In the genomic region with DNA sequence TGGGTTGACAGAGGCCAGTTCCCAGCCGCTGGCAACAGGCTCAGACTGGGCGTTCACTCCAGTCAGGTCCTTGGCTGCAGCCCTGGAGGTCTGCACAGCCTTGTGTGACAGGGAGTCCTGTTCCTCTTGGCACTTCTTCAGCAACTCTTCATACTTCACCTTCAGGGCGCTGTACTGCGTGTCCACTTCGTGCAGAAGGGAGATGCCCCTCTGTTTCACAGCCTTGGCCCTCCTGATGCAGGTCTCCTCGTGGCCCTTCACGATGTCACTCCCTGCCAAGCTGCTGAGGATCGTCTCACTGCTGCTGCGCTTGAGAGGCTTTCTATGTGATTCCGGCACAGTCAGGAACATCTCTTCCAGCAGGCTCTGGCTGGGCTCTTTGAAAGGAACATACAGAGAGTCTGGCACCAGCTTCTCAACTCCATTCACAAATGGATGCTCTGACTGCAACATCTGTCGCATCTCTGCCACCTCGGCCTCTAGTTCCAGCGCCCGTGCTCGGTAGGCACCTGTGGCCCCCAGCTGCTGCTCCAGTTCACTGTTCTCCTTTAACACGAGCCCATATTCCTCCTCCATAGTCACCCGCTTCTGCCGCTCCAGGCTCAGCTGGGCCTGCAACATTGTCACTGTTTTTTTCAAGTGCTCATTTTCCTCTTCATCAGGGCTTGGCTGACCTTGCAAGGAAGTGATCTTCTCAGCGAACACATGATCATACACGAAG, we compare ENCODE assay signal across 14 cellular contexts. TPM values are rescaled to one million over a fixed set of nuclear protein-coding genes. Genes with fewer than 3 reads are reported as not detected.
DNase-seq lines count a peak whose midpoint lies in the region; ATAC-seq and TF ChIP-seq lines count a peak whose summit lies in the region.
"Had no signal": no experiment of that assay in that cellular context is flagged by ENCODE, and none has a peak within 500 bp of the region (broad histone marks: within the 10 kb centered on the region; RNA-seq: fewer than 3 reads in every experiment).

No MANE protein-coding gene starts in this region.

- H3K4me3 Mint-ChIP-seq in activated T-cell treated with anti-CD3 and anti-CD28 coated beads, Interleukin-2, amount 50 U/mL, for 72 hours: no peak overlapping the region
- no peak overlapping the region for H3K4me3 Mint-ChIP-seq in T-helper 17 cell
- H3K4me3 Mint-ChIP-seq: activated B cell treated with CpG ODN at 0.5 μM for 24 hours; stimulated activated naive B cell treated with anti-CD40 and anti-IgM and Interleukin-4, amounts not matched to agents 10 μg/mL and 1 μg/mL and 100 μg/mL, for 72 hours had no signal

- H3K27me3 ChIP-seq in heart left ventricle: no peaks in the 10 kb centered on the region
- H3K27me3 ChIP-seq: colonic mucosa had no signal

- peaks cover 7 to 35% of the 10 kb centered on the region in 2 donors for H3K36me3 Mint-ChIP-seq in activated T-cell treated with anti-CD3 and anti-CD28 coated beads, Interleukin-2, amount 50 U/mL, for 72 hours (ENCODE audit: insufficient read depth in 2 of 2)
- H3K36me3 Mint-ChIP-seq in T-helper 17 cell (ENCODE audit: low read depth): peaks cover 6% of the 10 kb centered on the region

- no peaks in the 10 kb centered on the region for H3K27me3 Mint-ChIP-seq in activated T-cell treated with anti-CD3 and anti-CD28 coated beads, Interleukin-2, amount 50 U/mL, for 72 hours (ENCODE audit: low read depth)
- no peaks in the 10 kb centered on the region for H3K27me3 Mint-ChIP-seq in T-helper 17 cell
- H3K27me3 Mint-ChIP-seq: activated B cell treated with CpG ODN at 0.5 μM for 24 hours; stimulated activated naive B cell treated with anti-CD40 and anti-IgM and Interleukin-4, amounts not matched to agents 10 μg/mL and 1 μg/mL and 100 μg/mL, for 72 hours had no signal

- 70 to 81% (median 76%) methylated on average over 20 of the region's 20 CpGs for WGBS in heart left ventricle, 4 donors

- ATAC-seq in activated T-cell treated with anti-CD3 and anti-CD28 coated beads, Interleukin-2, amount 50 U/mL, for 72 hours (replicated peaks in 1 of 2): no peak
- ATAC-seq in T-helper 17 cell: no peak
- peak; percentile 88 to 99 (median 96) for ATAC-seq in heart left ventricle
- no peak for ATAC-seq in HG02884 (IDR thresholded peaks at IDR 0.05; ENCODE audit: unreplicated experiment)
- no peak for ATAC-seq in HG02763 (IDR thresholded peaks at IDR 0.05; ENCODE audit: unreplicated experiment)
- ATAC-seq: stimulated activated naive B cell treated with anti-CD40 and anti-IgM and Interleukin-4, amounts not matched to agents 10 μg/mL and 1 μg/mL and 100 μg/mL, for 72 hours had no signal

- no peaks in the 10 kb centered on the region for H3K9me3 Mint-ChIP-seq in activated T-cell treated with anti-CD3 and anti-CD28 coated beads, Interleukin-2, amount 50 U/mL, for 72 hours
- H3K9me3 Mint-ChIP-seq: activated B cell treated with CpG ODN at 0.5 μM for 24 hours; stimulated activated naive B cell treated with anti-CD40 and anti-IgM and Interleukin-4, amounts not matched to agents 10 μg/mL and 1 μg/mL and 100 μg/mL, for 72 hours had no signal

- H3K9me3 ChIP-seq in T-helper 17 cell (ENCODE audit: control insufficient read depth, low read length, poor library complexity, severe bottlenecking): no peaks in the 10 kb centered on the region
- H3K9me3 ChIP-seq in heart left ventricle: no peaks in the 10 kb centered on the region
- H3K9me3 ChIP-seq: colonic mucosa had no signal

- no peak for DNase-seq in activated T-cell treated with anti-CD3 and anti-CD28 coated beads, Interleukin-2, amount 50 U/mL, for 72 hours
- DNase-seq in activated T-cell treated with anti-CD3 and anti-CD28 coated beads, Interleukin-2, amount 50 U/mL, for 48 hours: no peak
- DNase-seq in T-helper 17 cell (no peak), heart left ventricle (peak in 4 of 5 donors; percentile 33 to 74 (median 68)), pons (ENCODE audit: low spot score) (peak; percentile 17)
- no peak for DNase-seq in effector CD4-positive, alpha-beta T cell
- DNase-seq: activated B cell treated with CpG ODN at 0.5 μM for 24 hours; colonic mucosa; NCI-H2081; NCI-H526 treated with DMSO at 0.1 percent for 48 hours; stimulated activated naive B cell treated with anti-CD40 and anti-IgM and Interleukin-4, amounts not matched to agents 10 μg/mL and 1 μg/mL and 100 μg/mL, for 72 hours had no signal

- intact Hi-C loops in heart left ventricle (cut with DNase I): no loop called here

- peak overlapping the region; percentile 83 for H3K27ac Mint-ChIP-seq in activated T-cell treated with anti-CD3 and anti-CD28 coated beads, Interleukin-2, amount 50 U/mL, for 72 hours
- H3K27ac Mint-ChIP-seq in T-helper 17 cell: peak overlapping the region; percentile 45

- no peak for TF ChIP-seq CTCF in heart left ventricle (IDR thresholded peaks at IDR 0.05)

- peaks cover 9% of the 10 kb centered on the region for H3K4me1 Mint-ChIP-seq in activated T-cell treated with anti-CD3 and anti-CD28 coated beads, Interleukin-2, amount 50 U/mL, for 72 hours (ENCODE audit: low read depth)
- H3K4me1 Mint-ChIP-seq in T-helper 17 cell: peaks cover 15% of the 10 kb centered on the region
- H3K4me1 Mint-ChIP-seq: activated B cell treated with CpG ODN at 0.5 μM for 24 hours had no signal

- peaks cover 0 to 19% (median 4%) of the 10 kb centered on the region in 12 donors for H3K4me1 ChIP-seq in heart left ventricle
- H3K4me1 ChIP-seq: colonic mucosa had no signal

- no peak for TF ChIP-seq POLR2A in heart left ventricle (IDR thresholded peaks at IDR 0.05)

- H3K36me3 ChIP-seq in heart left ventricle: peaks cover 0 to 75% (median 46%) of the 10 kb centered on the region in 9 donors

- no peak overlapping the region for H3K4me3 ChIP-seq in heart left ventricle
- H3K4me3 ChIP-seq: colonic mucosa, smooth muscle cell had no signal

- peak overlapping the region in 5 of 12 donors; percentile 5 to 66 (median 20) for H3K27ac ChIP-seq in heart left ventricle
- H3K27ac ChIP-seq: colonic mucosa had no signal

RNA-seq across cellular contexts. Expression of a gene that starts 27.2 kb away (rescaled TPM):
- 10 to 100 TPM; 50.0 to 57.2 TPM for total RNA-seq in activated T-cell treated with anti-CD3 and anti-CD28 coated beads, Interleukin-2, amount 50 U/mL, for 72 hours
- 10 to 100 TPM; 59.0 to 75.5 TPM for total RNA-seq in T-helper 17 cell
- total RNA-seq in heart left ventricle: 10 to 100 TPM in 1 of 9 donors, 1 to 10 TPM in 8; 4.7 to 12.4 (median 6.0) TPM
- polyA plus RNA-seq in heart left ventricle: 1 to 10 TPM; 3.7 to 8.4 TPM

RNA-seq across cellular contexts. Expression of a gene that starts 50.1 kb away (rescaled TPM):
- total RNA-seq in activated T-cell treated with anti-CD3 and anti-CD28 coated beads, Interleukin-2, amount 50 U/mL, for 72 hours: 10 to 100 TPM; 57.5 to 59.5 TPM
- total RNA-seq in T-helper 17 cell (100 to 1,000 TPM; 159 to 219 TPM), heart left ventricle (10 to 100 TPM; 27.7 to 72.6 (median 31.3) TPM)
- polyA plus RNA-seq in heart left ventricle: 10 to 100 TPM; 15.2 to 36.0 TPM

Comparison
In these comparisons a context has a peak if more than half of its experiments do, and no peak if none do; other contexts are left out.
1. ATAC-seq: peak in heart left ventricle (4 of 4); none in activated T-cell treated with anti-CD3 and anti-CD28 coated beads, Interleukin-2, amount 50 U/mL, for 72 hours (0 of 2), T-helper 17 cell (single experiment), HG02884 (single experiment) and HG02763 (single experiment).
2. DNase-seq: peak in heart left ventricle (4 of 5) and pons (single experiment); none in activated T-cell treated with anti-CD3 and anti-CD28 coated beads, Interleukin-2, amount 50 U/mL, for 72 hours (0 of 2), activated T-cell treated with anti-CD3 and anti-CD28 coated beads, Interleukin-2, amount 50 U/mL, for 48 hours (0 of 2), T-helper 17 cell (0 of 3) and effector CD4-positive, alpha-beta T cell (single experiment).